Comparison of ENCODE assay signal across 8 cellular contexts in genomic region chr5:176360894-176361436, GRCh38. TPM values are rescaled to one million over a fixed set of nuclear protein-coding genes. Genes with fewer than 3 reads are reported as not detected.
DNase-seq lines count a peak whose midpoint lies in the region; ATAC-seq and TF ChIP-seq lines count a peak whose summit lies in the region.

No MANE protein-coding gene starts in this region.

- TF ChIP-seq CTCF in BE2C (IDR thresholded peaks at IDR 0.05; ENCODE audit: low read depth, low read length) (no peak), HEK293 (tag by site-specific recombination; IDR thresholded peaks at IDR 0.05) (no peak), WERI-Rb-1 (IDR thresholded peaks at IDR 0.05; ENCODE audit: low read depth, low read length) (no peak), gastroesophageal sphincter (IDR thresholded peaks at IDR 0.05) (no peak)

- H4K91ac ChIP-seq in trophoblast cell (ENCODE audit: low read depth, low read length): peak overlapping the region; percentile 41

- peak overlapping the region; percentile 4 for H2BK120ac ChIP-seq in trophoblast cell (ENCODE audit: insufficient read depth, low read length, poor library complexity)

- DNase-seq in BE2C: peak; percentile 33
- peak; percentile 40 for DNase-seq in WERI-Rb-1
- DNase-seq in trophoblast cell: no peak
- DNase-seq in NCI-H345 treated with DMSO at 0.1 percent for 48 hours (lab: John Stamatoyannopoulos, UW; ENCODE audit: unreplicated experiment): no peak
- DNase-seq in GDM1 (lab: John Stamatoyannopoulos, UW): no peak
- no peak for DNase-seq in HCEC 1CT

- H3K4me1 ChIP-seq in BE2C (no peaks in the 10 kb centered on the region), HEK293 (ENCODE audit: control insufficient read depth, insufficient read depth, low read length) (no peaks in the 10 kb centered on the region; the same call in 1 of the 2 replicates), gastroesophageal sphincter (peaks cover 0 to 48% (median 13%) of the 10 kb centered on the region in 3 donors), trophoblast cell (ENCODE audit: control insufficient read depth in 1 of 2, insufficient read depth in 2 of 2, low read length in 2 of 2) (peaks cover 4 to 7% of the 10 kb centered on the region in 2 experiments)

- H3K4me3 ChIP-seq in BE2C (ENCODE audit: low read depth, low read length) (peak overlapping the region; percentile 99), HEK293 (ENCODE audit: low read depth, low read length) (peak overlapping the region; percentile 98), WERI-Rb-1 (ENCODE audit: low read depth, low read length) (peak overlapping the region; percentile 95), gastroesophageal sphincter (peak overlapping the region; percentile 78 to 94), trophoblast cell (ENCODE audit: low read depth, low read length) (peak overlapping the region; percentile 88)

- H3K79me2 ChIP-seq in trophoblast cell (ENCODE audit: control insufficient read depth, insufficient read depth, low read length, poor library complexity): peaks cover 7% of the 10 kb centered on the region

- H3K14ac ChIP-seq in trophoblast cell (ENCODE audit: low read length): peak overlapping the region; percentile 59

- H3K9me3 ChIP-seq in BE2C: no peaks in the 10 kb centered on the region
- H3K9me3 ChIP-seq in HEK293 (ENCODE audit: control insufficient read depth, insufficient read depth, low read depth, low read length): no peaks in the 10 kb centered on the region
- no peaks in the 10 kb centered on the region for H3K9me3 ChIP-seq in WERI-Rb-1 (ENCODE audit: severe bottlenecking)
- H3K9me3 ChIP-seq in gastroesophageal sphincter: no peaks in the 10 kb centered on the region
- H3K9me3 ChIP-seq in trophoblast cell (ENCODE audit: insufficient read depth, low read depth, low read length): peaks cover 5% of the 10 kb centered on the region

- H3K9ac ChIP-seq in trophoblast cell (ENCODE audit: low read length): peak overlapping the region; percentile 84

- H3K27me3 ChIP-seq in BE2C (no peaks in the 10 kb centered on the region), WERI-Rb-1 (ENCODE audit: insufficient read depth, low read depth, severe bottlenecking) (no peaks in the 10 kb centered on the region), gastroesophageal sphincter (no peaks in the 10 kb centered on the region), trophoblast cell (ENCODE audit: insufficient read depth, low read length) (peaks cover 13% of the 10 kb centered on the region)

- H3K18ac ChIP-seq in trophoblast cell (ENCODE audit: low read length): peak overlapping the region; percentile 44

- peak overlapping the region; percentile 13 for H3K4ac ChIP-seq in trophoblast cell (ENCODE audit: low read depth, low read length)

- H3K27ac ChIP-seq in HEK293 (ENCODE audit: extremely low read depth, low read depth, low read length) (peak overlapping the region; percentile 74; the same call in 1 of the 2 replicates), WERI-Rb-1 (peak overlapping the region; percentile 96), gastroesophageal sphincter (peak overlapping the region; percentile 52 to 83 (median 82)), trophoblast cell (ENCODE audit: low read depth, low read length) (no peak overlapping the region)

- H3K23ac ChIP-seq in trophoblast cell (ENCODE audit: low read length): no peak overlapping the region

- H3K4me2 ChIP-seq in trophoblast cell (ENCODE audit: low read length): peak overlapping the region; percentile 87

- no peak for TF ChIP-seq EP300 in gastroesophageal sphincter (IDR thresholded peaks at IDR 0.05)

- H2AK5ac ChIP-seq in trophoblast cell (ENCODE audit: low read length): no peak overlapping the region

- peaks cover 10% of the 10 kb centered on the region for H3K79me1 ChIP-seq in trophoblast cell (ENCODE audit: low read length)

- H2BK12ac ChIP-seq in trophoblast cell (ENCODE audit: low read length): no peak overlapping the region

- WGBS in gastroesophageal sphincter (ENCODE audit: low coverage in 1 of 2), 2 donors: 2% methylated on average over 11 of the region's 27 CpGs; no CpG with 5 or more reads in 1 of the 2 donors
- WGBS in trophoblast cell (ENCODE audit: extremely low coverage, insufficient coverage, insufficient read length): no CpG with 5 or more reads among the region's 27 CpGs

- H4K12ac ChIP-seq in trophoblast cell (ENCODE audit: low read depth, low read length): peak overlapping the region; percentile 4

- CTCF ChIA-PET in HEK293 (lab: Yijun Ruan, JAX): interaction anchor here (0.6 to 1.0 kb wide), 4 partner anchors 554 to 753 kb away, joined by 3 to 5 read pairs (median 4); no protein-coding TSS in a partner anchor

- H2AFZ ChIP-seq in trophoblast cell (ENCODE audit: insufficient read depth, low read length, poor library complexity): peak overlapping the region; percentile 61

- ATAC-seq in gastroesophageal sphincter: no peak

- no peak for TF ChIP-seq POLR2A in gastroesophageal sphincter (IDR thresholded peaks at IDR 0.05)

- POLR2A ChIA-PET in HEK293 (lab: Yijun Ruan, JAX): interaction anchor here (0.7 to 2.4 kb wide), 11 partner anchors 9 to 286 kb away, joined by 3 to 24 read pairs (median 6); partner anchors contain the start of genes HIGD2A, NOP16 and RNF44

- H2BK5ac ChIP-seq in trophoblast cell (ENCODE audit: low read depth, low read length, poor library complexity): no peak overlapping the region

- peak overlapping the region; percentile 81 for H4K8ac ChIP-seq in trophoblast cell (ENCODE audit: low read depth, low read length)

- H3K36me3 ChIP-seq in BE2C: peaks cover 17% of the 10 kb centered on the region
- H3K36me3 ChIP-seq in HEK293 (ENCODE audit: control insufficient read depth in 2 of 2, insufficient read depth in 1 of 2, low read length in 2 of 2): peaks cover 15 to 34% of the 10 kb centered on the region in 2 experiments
- H3K36me3 ChIP-seq in WERI-Rb-1: peaks cover 39% of the 10 kb centered on the region
- peaks cover 0 to 36% of the 10 kb centered on the region in 2 donors for H3K36me3 ChIP-seq in gastroesophageal sphincter
- peaks cover 7 to 9% of the 10 kb centered on the region in 2 experiments for H3K36me3 ChIP-seq in trophoblast cell (ENCODE audit: control insufficient read depth in 1 of 2, insufficient read depth in 2 of 2, low read length in 2 of 2)

TF ChIP-seq in HEK293, 187 proteins besides CTCF, POLR2A, EP300 and RAD21:
- TF ChIP-seq ZNF354C (tag by site-specific recombination; IDR thresholded peaks at IDR 0.05; ENCODE audit: borderline replicate concordance, low read depth): no peak
- 0 out of 2 replicates have a peak, but pooled peaks have one; percentile 39 for TF ChIP-seq ZNF366 (tag by site-specific recombination; conservative IDR thresholded peaks at IDR 0.05)
- peak; percentile 92 for TF ChIP-seq PRDM1 (tag by site-specific recombination; IDR thresholded peaks at IDR 0.05)
- peak; percentile 92; the same call in 1 of the 2 replicates for TF ChIP-seq PRDM10 (tag by site-specific recombination; IDR thresholded peaks at IDR 0.05)
- 0 out of 2 replicates have a peak, but pooled peaks have one; percentile 11 for TF ChIP-seq HOXD13 (CRISPR knock-in tag; IDR thresholded peaks at IDR 0.05; ENCODE audit: borderline replicate concordance)
- TF ChIP-seq ZNF473 (tag by site-specific recombination; IDR thresholded peaks at IDR 0.05): no peak
TF ChIP-seq in HEK293: peak in this region for 4.

RNA-seq across cellular contexts. Expression of gene KIAA1191, which starts 0.6 kb away (rescaled TPM):
- 88.9 TPM for polyA plus RNA-seq in BE2C (2012; ENCODE audit: insufficient read depth, insufficient read length, low read depth)
- total RNA-seq in gastroesophageal sphincter: 100 to 1,000 TPM; 130 to 157 (median 140) TPM
- polyA plus RNA-seq in trophoblast cell (2013): 60.9 and 62.1 TPM in 2 replicates

RNA-seq across cellular contexts. Expression of gene ARL10, which starts 4.3 kb away (rescaled TPM):
- polyA plus RNA-seq in BE2C (2012; ENCODE audit: insufficient read depth, insufficient read length, low read depth): 10.4 TPM
- total RNA-seq in gastroesophageal sphincter: 10 to 100 TPM in 3 of 4 donors, 1 to 10 TPM in 1; 4.4 to 23.3 (median 10.8) TPM
- polyA plus RNA-seq in trophoblast cell (2013): 3.0 and 3.7 TPM in 2 replicates

RNA-seq across cellular contexts. Expression of gene NOP16, which starts 27.4 kb away (rescaled TPM):
- 206 TPM for polyA plus RNA-seq in BE2C (2012; ENCODE audit: insufficient read depth, insufficient read length, low read depth)
- 10 to 100 TPM in 3 of 4 donors, 1 to 10 TPM in 1; 9.1 to 22.3 (median 14.3) TPM for total RNA-seq in gastroesophageal sphincter
- polyA plus RNA-seq in trophoblast cell (2013): 27.9 and 28.9 TPM in 2 replicates

RNA-seq across cellular contexts. Expression of gene HIGD2A, which starts 27.6 kb away (rescaled TPM):
- 243 TPM for polyA plus RNA-seq in BE2C (2012; ENCODE audit: insufficient read depth, insufficient read length, low read depth)
- total RNA-seq in gastroesophageal sphincter: 100 to 1,000 TPM in 3 of 4 donors, 10 to 100 TPM in 1; 87.1 to 190 (median 157) TPM
- 172 and 175 TPM in 2 replicates for polyA plus RNA-seq in trophoblast cell (2013)

RNA-seq across cellular contexts. Expression of gene CLTB, which starts 55.4 kb away (rescaled TPM):
- polyA plus RNA-seq in BE2C (2012; ENCODE audit: insufficient read depth, insufficient read length, low read depth): 264 TPM
- 100 to 1,000 TPM; 222 to 285 (median 240) TPM for total RNA-seq in gastroesophageal sphincter
- polyA plus RNA-seq in trophoblast cell (2013): 128 and 137 TPM in 2 replicates

Comparison
In these comparisons a context has a peak if more than half of its experiments do, and no peak if none do; other contexts are left out.
1. DNase-seq: peak in BE2C (single experiment) and WERI-Rb-1 (single experiment); none in trophoblast cell (0 of 2), NCI-H345 treated with DMSO at 0.1 percent for 48 hours (single experiment), GDM1 (single experiment) and HCEC 1CT (single experiment).
2. Peak in every context shown above with its lines, with median percentiles within 50 percentile points of each other: H3K4me3 ChIP-seq.